5 cellular contexts compared by ENCODE assay signal in genomic region chr3:183103950-183104349, GRCh38. TPM values are rescaled to one million over a fixed set of nuclear protein-coding genes. Genes with fewer than 3 reads are reported as not detected.
"Had no signal": no experiment of that assay in that cellular context is flagged by ENCODE, and none has a peak within 500 bp of the region (broad histone marks: within the 10 kb centered on the region; RNA-seq: fewer than 3 reads in every experiment).

No MANE protein-coding gene starts in this region.

RNA-seq across cellular contexts. Expression of gene LAMP3, which starts 58.6 kb away (rescaled TPM):
- total RNA-seq: OCI-LY7, Right ventricle myocardium inferior, Right ventricle myocardium superior, RPMI7951, SJSA1 had no signal
